ENCODE assay signal across 15 cellular contexts in the genomic region with DNA sequence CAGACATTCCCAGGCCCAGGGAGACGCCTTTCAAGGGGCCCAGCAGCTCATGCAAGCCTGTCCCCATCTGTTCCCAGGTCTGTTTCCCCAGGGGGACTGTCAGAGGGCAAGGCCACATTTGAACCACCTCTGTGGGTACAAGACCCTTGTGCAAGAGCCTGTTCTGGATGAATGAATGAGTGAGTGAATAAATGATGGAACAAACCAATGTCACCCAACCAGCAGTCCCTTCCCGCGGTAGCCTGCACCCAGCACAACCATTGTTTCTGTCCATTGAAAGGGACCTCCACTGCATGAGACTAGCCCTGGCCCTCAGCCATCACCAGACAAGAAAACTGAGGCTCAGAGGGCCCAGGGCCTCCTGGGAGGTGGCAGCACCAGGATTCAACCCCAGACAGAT.
"Had no signal": no experiment of that assay in that cellular context is flagged by ENCODE, and none has a peak within 500 bp of the region (broad histone marks: within the 10 kb centered on the region; RNA-seq: fewer than 3 reads in every experiment).

No MANE protein-coding gene starts in this region.

- ATAC-seq: activated CD8-positive, alpha-beta T cell treated with anti-CD3 and anti-CD28 coated beads, Interleukin-2, amount 10 ng/mL, durations not matched to agents 7 days and 5 days; activated T-cell treated with anti-CD3 and anti-CD28 coated beads, Interleukin-2, amount 50 U/mL, for 72 hours; gastroesophageal sphincter; left lobe of liver; naive thymus-derived CD8-positive, alpha-beta T cell; psoas muscle had no signal

- H3K36me3 Mint-ChIP-seq: activated naive CD8-positive, alpha-beta T cell treated with anti-CD3 and anti-CD28 coated beads for 36 hours; naive thymus-derived CD8-positive, alpha-beta T cell had no signal

- H3K9me3 Mint-ChIP-seq: activated naive CD8-positive, alpha-beta T cell treated with anti-CD3 and anti-CD28 coated beads for 36 hours; activated T-cell treated with anti-CD3 and anti-CD28 coated beads, Interleukin-2, amount 50 U/mL, for 72 hours; naive thymus-derived CD8-positive, alpha-beta T cell; T-helper 1 cell treated with Interleukin-12 subunit alpha and Interleukin-12 subunit beta and Interleukin-4 antibody, amounts not matched to agents 30 μg/mL and 1 μg/mL, for 36 hours had no signal

- H3K4me1 ChIP-seq: psoas muscle had no signal

- H3K36me3 ChIP-seq: gastroesophageal sphincter, transverse colon had no signal

- H3K4me3 ChIP-seq: psoas muscle, transverse colon had no signal

- H3K27ac Mint-ChIP-seq: activated CD8-positive, alpha-beta T cell treated with anti-CD3 and anti-CD28 coated beads, Interleukin-2, amount 10 ng/mL, durations not matched to agents 7 days and 5 days; activated naive CD8-positive, alpha-beta T cell treated with anti-CD3 and anti-CD28 coated beads for 36 hours; activated T-cell treated with anti-CD3 and anti-CD28 coated beads, Interleukin-2, amount 50 U/mL, for 72 hours; T-helper 1 cell treated with Interleukin-12 subunit alpha and Interleukin-12 subunit beta and Interleukin-4 antibody, amounts not matched to agents 30 μg/mL and 1 μg/mL, for 36 hours had no signal

- H3K9me3 ChIP-seq: gastroesophageal sphincter, psoas muscle, transverse colon had no signal

- DNase-seq: activated CD4-positive, alpha-beta T cell treated with anti-CD3 and anti-CD28 coated beads for 48 hours; activated CD8-positive, alpha-beta memory T cell treated with anti-CD3 and anti-CD28 coated beads, Interleukin-2, amount 50 U/mL, for 48 hours; activated CD8-positive, alpha-beta T cell treated with anti-CD3 and anti-CD28 coated beads, Interleukin-2, amount 10 ng/mL, durations not matched to agents 7 days and 5 days; activated naive CD8-positive, alpha-beta T cell treated with anti-CD3 and anti-CD28 coated beads for 36 hours; activated T-cell treated with anti-CD3 and anti-CD28 coated beads, Interleukin-2, amount 50 U/mL, for 72 hours; islet precursor cell; naive thymus-derived CD8-positive, alpha-beta T cell; psoas muscle; small intestine; stimulated activated CD4-positive, alpha-beta T cell treated with anti-CD3 and anti-CD28 coated beads, Interleukin-4, amount 100 ng/mL, for 24 hours; stimulated activated naive CD4-positive, alpha-beta T cell; transverse colon had no signal

- H3K27me3 Mint-ChIP-seq: activated naive CD8-positive, alpha-beta T cell treated with anti-CD3 and anti-CD28 coated beads for 36 hours had no signal

- H3K27ac ChIP-seq: psoas muscle, transverse colon had no signal

- H3K27me3 ChIP-seq: gastroesophageal sphincter had no signal

- H3K4me3 Mint-ChIP-seq: activated CD8-positive, alpha-beta T cell treated with anti-CD3 and anti-CD28 coated beads, Interleukin-2, amount 10 ng/mL, durations not matched to agents 7 days and 5 days; activated naive CD8-positive, alpha-beta T cell treated with anti-CD3 and anti-CD28 coated beads for 36 hours; activated T-cell treated with anti-CD3 and anti-CD28 coated beads, Interleukin-2, amount 50 U/mL, for 72 hours; T-helper 1 cell treated with Interleukin-12 subunit alpha and Interleukin-12 subunit beta and Interleukin-4 antibody, amounts not matched to agents 30 μg/mL and 1 μg/mL, for 36 hours had no signal
